ENCODE assay signal across 21 cellular contexts in genomic region chr6:71822626-71823025, GRCh38.
"Had no signal": no experiment of that assay in that cellular context is flagged by ENCODE, and none has a peak within 500 bp of the region (broad histone marks: within the 10 kb centered on the region; RNA-seq: fewer than 3 reads in every experiment).

No MANE protein-coding gene starts in this region.

- H3K4me3 Mint-ChIP-seq: dendritic cell treated with granulocyte-macrophage colony-stimulating factor and Interleukin-4, amounts not matched to agents 40 ng/mL and 50 ng/mL, for 4 days; effector memory CD8-positive, alpha-beta T cell; natural killer cell; neural crest cell had no signal

- H3K36me3 ChIP-seq: esophagus muscularis mucosa, gastrocnemius medialis, heart right ventricle, right atrium auricular region, tibial artery, upper lobe of left lung, uterus had no signal

- H3K27me3 ChIP-seq: esophagus muscularis mucosa, gastrocnemius medialis, heart right ventricle, right atrium auricular region, tibial artery, upper lobe of left lung, uterus had no signal

- H3K36me3 Mint-ChIP-seq: natural killer cell had no signal

- H3K4me1 Mint-ChIP-seq: natural killer cell, neural crest cell had no signal

- H3K9me3 ChIP-seq: gastrocnemius medialis, mucosa of descending colon, right atrium auricular region, tibial artery, upper lobe of left lung, uterus had no signal

- DNase-seq: effector memory CD8-positive, alpha-beta T cell; gastrocnemius medialis; heart right ventricle; kidney glomerular epithelial cell; mammary epithelial cell; mucosa of descending colon; natural killer cell; posterior cingulate gyrus; small intestine; stimulated activated CD4-positive, alpha-beta T cell treated with anti-CD3 and anti-CD28 coated beads, Interleukin-12 subunit alpha, Interleukin-12 subunit beta, amount 100 ng/mL, for 4 hours; stimulated activated naive CD4-positive, alpha-beta T cell treated with Interleukin-2 at 50 U/mL for 16 hours; tibial artery; upper lobe of left lung; uterus had no signal

- FAIRE-seq: islet of Langerhans had no signal

- H3K27ac ChIP-seq: epithelial cell of prostate, esophagus muscularis mucosa, gastrocnemius medialis, heart right ventricle, right atrium auricular region, tibial artery, upper lobe of left lung, uterus had no signal

- H3K4me3 ChIP-seq: esophagus muscularis mucosa, gastrocnemius medialis, heart right ventricle, mucosa of descending colon, right atrium auricular region, tibial artery, upper lobe of left lung, uterus had no signal

- ATAC-seq: effector memory CD8-positive, alpha-beta T cell; gastrocnemius medialis; heart right ventricle; left lobe of liver; mucosa of descending colon; natural killer cell had no signal

- H3K27ac Mint-ChIP-seq: dendritic cell treated with granulocyte-macrophage colony-stimulating factor and Interleukin-4, amounts not matched to agents 40 ng/mL and 50 ng/mL, for 4 days; effector memory CD8-positive, alpha-beta T cell; natural killer cell had no signal

- H3K4me1 ChIP-seq: esophagus muscularis mucosa, gastrocnemius medialis, heart right ventricle, right atrium auricular region, tibial artery, upper lobe of left lung, uterus had no signal

- H3K27me3 Mint-ChIP-seq: dendritic cell treated with granulocyte-macrophage colony-stimulating factor and Interleukin-4, amounts not matched to agents 40 ng/mL and 50 ng/mL, for 4 days; effector memory CD8-positive, alpha-beta T cell had no signal
